Comparison of ENCODE assay signal across 16 cellular contexts in the genomic region with DNA sequence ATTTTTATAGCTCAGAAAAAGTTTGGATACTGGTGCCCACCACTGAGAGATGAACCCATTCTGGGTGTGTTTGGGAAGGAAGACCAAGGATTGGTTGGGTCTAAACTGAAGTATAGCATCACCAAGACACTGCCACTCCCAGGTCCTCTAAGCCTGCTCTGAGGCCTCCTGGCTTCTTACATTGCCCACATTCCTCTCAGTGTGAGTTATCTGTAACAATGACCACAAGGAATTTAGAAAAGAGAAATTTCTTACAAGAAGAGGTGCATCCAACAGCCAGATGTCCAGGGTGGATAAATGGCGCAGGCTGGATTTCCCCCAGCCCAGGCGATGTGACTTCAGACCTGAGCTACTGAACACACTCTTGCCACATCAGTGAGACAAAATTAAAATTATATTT. TPM values are rescaled to one million over a fixed set of nuclear protein-coding genes. Genes with fewer than 3 reads are reported as not detected.
A peak's percentile ranks its signal among the peaks of the same experiment; 100 is the strongest.
DNase-seq lines count a peak whose midpoint lies in the region; ATAC-seq and TF ChIP-seq lines count a peak whose summit lies in the region.
"Had no signal": no experiment of that assay in that cellular context is flagged by ENCODE, and none has a peak within 500 bp of the region (broad histone marks: within the 10 kb centered on the region; RNA-seq: fewer than 3 reads in every experiment).

No MANE protein-coding gene starts in this region.

- no peaks in the 10 kb centered on the region for H3K9me3 ChIP-seq in osteoblast (ENCODE audit: low read depth, low read length)

- no peaks in the 10 kb centered on the region for H3K36me3 ChIP-seq in osteoblast (ENCODE audit: insufficient read depth, low read length)

- no peak overlapping the region for H3K4me2 ChIP-seq in osteoblast (ENCODE audit: insufficient read depth, low read length)

- peaks cover 8% of the 10 kb centered on the region for H3K4me1 ChIP-seq in osteoblast (ENCODE audit: insufficient read depth, low read length)

- DNase-seq in GM03348 (ENCODE audit: low spot score) (peak; percentile 92), RPMI7951 (ENCODE audit: low read depth) (peak; percentile 92), epithelial cell of proximal tubule (ENCODE audit: low read depth) (peak; percentile 89), osteoblast (ENCODE audit: insufficient read length, low spot score, missing footprints) (peak; percentile 97), AML-193 (lab: John Stamatoyannopoulos, UW) (no peak), GOT3 (lab: John Stamatoyannopoulos, UW) (no peak)
- DNase-seq: activated gamma-delta T cell treated with Interleukin-2 at 50 U/mL for 16 hours; CD8-positive, alpha-beta memory T cell; immature natural killer cell; NCI-H1105; NCI-H446 treated with DMSO at 0.1 percent for 48 hours; substantia nigra had no signal

- H4K20me1 ChIP-seq in osteoblast (ENCODE audit: insufficient read depth, low read length), result no peaks in the 10 kb centered on the region

- no peak overlapping the region for H2AFZ ChIP-seq in osteoblast (ENCODE audit: low read length)

- H3K27me3 ChIP-seq in osteoblast (ENCODE audit: insufficient read depth, low read length), result peaks cover 9% of the 10 kb centered on the region

- TF ChIP-seq CTCF in epithelial cell of proximal tubule (conservative IDR thresholded peaks at IDR 0.05; ENCODE audit: low read depth, low read length) (no peak), osteoblast (IDR thresholded peaks at IDR 0.05; ENCODE audit: extremely low read depth, low read depth, low read length) (no peak)

- ATAC-seq in GM19395 (IDR thresholded peaks at IDR 0.05; ENCODE audit: unreplicated experiment), result no peak
- ATAC-seq in activated CD4-positive, CD25-positive, alpha-beta regulatory T cell treated with anti-CD3 and anti-CD28 coated beads, Interleukin-2, amount 50 U/mL, for 24 hours, result no peak
- ATAC-seq: sciatic nerve had no signal

- H3K27ac ChIP-seq in osteoblast (ENCODE audit: low read depth, low read length), result no peak overlapping the region

- no peak overlapping the region for H3K4me3 ChIP-seq in epithelial cell of proximal tubule (ENCODE audit: low read depth, low read length)
- H3K4me3 ChIP-seq in osteoblast (ENCODE audit: insufficient read depth, low read length), result no peak overlapping the region

- no peaks in the 10 kb centered on the region for H3K79me2 ChIP-seq in osteoblast (ENCODE audit: insufficient read depth, low read length)

RNA-seq across cellular contexts. Expression of a gene that starts 1.6 kb away (rescaled TPM):
- not detected in 2 replicates for total RNA-seq in RPMI7951 (2014; rRNA removed; shearing (Covaris generic))
- total RNA-seq in epithelial cell of proximal tubule, result 0.22 TPM in 1 of 2 replicates, not detected in the other
- not detected in 2 replicates for total RNA-seq in osteoblast
- total RNA-seq: CD8-positive, alpha-beta memory T cell; HT-29; sciatic nerve had no signal

Comparison
In these comparisons a context has a peak if more than half of its experiments do, and no peak if none do; other contexts are left out.
1. DNase-seq: peak in GM03348 (single experiment), RPMI7951 (single experiment), epithelial cell of proximal tubule (single experiment) and osteoblast (single experiment); none in AML-193 (0 of 2) and GOT3 (single experiment).